8 cellular contexts compared by ENCODE assay signal in genomic region chr2:11344342-11344955, GRCh38. TPM values are rescaled to one million over a fixed set of nuclear protein-coding genes. Genes with fewer than 3 reads are reported as not detected.
DNase-seq lines count a peak whose midpoint lies in the region; ATAC-seq and TF ChIP-seq lines count a peak whose summit lies in the region.

Gene ROCK2 (minus strand): TSS chr2:11344636. CDS start chr2:11344136, 500 bp downstream.

- H3K9me3 ChIP-seq in BLaER1 treated with 17β-estradiol and CSF1 and Interleukin-3, amounts not matched to agents 10 nM and 100 nM (replicated peaks in 1 of 11) = no peaks in the 10 kb centered on the region

- H3K27ac Mint-ChIP-seq in activated CD8-positive, alpha-beta T cell treated with anti-CD3 and anti-CD28 coated beads for 36 hours = peak within 1 kb of the TSS; percentile 84

- H3K4me1 ChIP-seq in BLaER1 treated with 17β-estradiol and CSF1 and Interleukin-3, amounts not matched to agents 10 nM and 100 nM = peaks cover 8 to 48% (median 37%) of the 10 kb centered on the region in 10 experiments

- H4K20me1 ChIP-seq in BLaER1 treated with 17β-estradiol and CSF1 and Interleukin-3, amounts not matched to agents 10 nM and 100 nM = peaks cover 33 to 47% (median 44%) of the 10 kb centered on the region in 11 experiments; a peak in 21 of 22 replicates

- H3K4me3 ChIP-seq in BLaER1 treated with 17β-estradiol and CSF1 and Interleukin-3, amounts not matched to agents 10 nM and 100 nM = peak within 1 kb of the TSS; percentile 81 to 100 (median 96)

- no peaks in the 10 kb centered on the region for H3K9me3 Mint-ChIP-seq in activated CD8-positive, alpha-beta T cell treated with anti-CD3 and anti-CD28 coated beads for 36 hours

- peak within 1 kb of the TSS; percentile 89 to 99 (median 93) for H3K4me2 ChIP-seq in BLaER1 treated with 17β-estradiol and CSF1 and Interleukin-3, amounts not matched to agents 10 nM and 100 nM

- H3K27me3 Mint-ChIP-seq in activated CD8-positive, alpha-beta T cell treated with anti-CD3 and anti-CD28 coated beads for 36 hours = no peaks in the 10 kb centered on the region

- ATAC-seq in GM19324 (IDR thresholded peaks at IDR 0.05; ENCODE audit: low FRiP score, unreplicated experiment) (peak; percentile 70), HG03460 (IDR thresholded peaks at IDR 0.05; ENCODE audit: unreplicated experiment) (peak; percentile 58)
- peak; percentile 65 for ATAC-seq in activated CD8-positive, alpha-beta T cell treated with anti-CD3 and anti-CD28 coated beads for 36 hours

- no peaks in the 10 kb centered on the region for H3K27me3 ChIP-seq in BLaER1 treated with 17β-estradiol and CSF1 and Interleukin-3, amounts not matched to agents 10 nM and 100 nM

- POLR2A ChIA-PET in activated CD8-positive, alpha-beta T cell treated with anti-CD3 and anti-CD28 coated beads for 36 hours (lab: Charles Lee) = interaction anchor here (1.2 to 1.3 kb wide), 3 partner anchors 9 to 24 kb away, joined by 3 to 4 read pairs (median 3); no protein-coding TSS in a partner anchor

- H3K4me3 Mint-ChIP-seq in activated CD8-positive, alpha-beta T cell treated with anti-CD3 and anti-CD28 coated beads for 36 hours = peak within 1 kb of the TSS; percentile 97

- no peaks in the 10 kb centered on the region for H3K36me3 ChIP-seq in BLaER1 treated with 17β-estradiol and CSF1 and Interleukin-3, amounts not matched to agents 10 nM and 100 nM

- no peak for TF ChIP-seq CTCF in activated CD8-positive, alpha-beta T cell treated with anti-CD3 and anti-CD28 coated beads for 36 hours (IDR thresholded peaks at IDR 0.05)

- H3K36me3 Mint-ChIP-seq in activated CD8-positive, alpha-beta T cell treated with anti-CD3 and anti-CD28 coated beads for 36 hours (ENCODE audit: low read depth) = no peaks in the 10 kb centered on the region

- H3K4me1 Mint-ChIP-seq in activated CD8-positive, alpha-beta T cell treated with anti-CD3 and anti-CD28 coated beads for 36 hours (ENCODE audit: low read depth) = peaks cover 24% of the 10 kb centered on the region

- intact Hi-C loops in activated CD8-positive, alpha-beta T cell treated with anti-CD3 and anti-CD28 coated beads for 36 hours (cut with micrococcal nuclease) = no loop called here

- peak within 1 kb of the TSS; percentile 94 to 98 (median 97) for H3K27ac ChIP-seq in BLaER1 treated with 17β-estradiol and CSF1 and Interleukin-3, amounts not matched to agents 10 nM and 100 nM

- peak within 1 kb of the TSS; percentile 95 to 98 (median 96) for H3K9ac ChIP-seq in BLaER1 treated with 17β-estradiol and CSF1 and Interleukin-3, amounts not matched to agents 10 nM and 100 nM

- CTCF ChIA-PET in activated CD8-positive, alpha-beta T cell treated with anti-CD3 and anti-CD28 coated beads for 36 hours (lab: Charles Lee) = interaction anchor here (1.7 to 2.0 kb wide), 2 partner anchors 73 to 135 kb away, joined by 3 to 4 read pairs; no protein-coding TSS in a partner anchor

- peak; percentile 84 for DNase-seq in NCI-H774 (lab: John Stamatoyannopoulos, UW)
- peak; percentile 64 for DNase-seq in activated CD8-positive, alpha-beta T cell treated with anti-CD3 and anti-CD28 coated beads for 36 hours
- peak; percentile 46 for DNase-seq in effector CD4-positive, alpha-beta T cell
- peak; percentile 79 to 91 for DNase-seq in lung microvascular endothelial cell (ENCODE audit: low read depth in 2 of 2)
- peak; percentile 38 for DNase-seq in stimulated activated CD8-positive, alpha-beta memory T cell treated with anti-CD3 and anti-CD28 coated beads, Interleukin-12 subunit alpha, Interleukin-12 subunit beta, amount 100 ng/mL, for 1 hour (ENCODE audit: low read depth)

RNA-seq across cellular contexts. Expression of gene ROCK2, which starts in this region (rescaled TPM):
- total RNA-seq in activated CD8-positive, alpha-beta T cell treated with anti-CD3 and anti-CD28 coated beads for 36 hours = 10 to 100 TPM; 12.7 to 13.9 TPM
- 31.8 and 37.1 TPM in 2 replicates for total RNA-seq in lung microvascular endothelial cell

Comparison
In these comparisons a context has a peak if more than half of its experiments do, and no peak if none do; other contexts are left out.
1. Peak in every context shown above with its lines: DNase-seq, ATAC-seq, H3K4me3 ChIP-seq and H3K27ac ChIP-seq.